10 cellular contexts compared by ENCODE assay signal in genomic region chr10:22344781-22345300, GRCh38. TPM values are rescaled to one million over a fixed set of nuclear protein-coding genes. Genes with fewer than 3 reads are reported as not detected.
DNase-seq lines count a peak whose midpoint lies in the region; ATAC-seq and TF ChIP-seq lines count a peak whose summit lies in the region.
"Had no signal": no experiment of that assay in that cellular context is flagged by ENCODE, and none has a peak within 500 bp of the region (broad histone marks: within the 10 kb centered on the region; RNA-seq: fewer than 3 reads in every experiment).

No MANE protein-coding gene starts in this region.

- no peaks in the 10 kb centered on the region for H4K20me1 ChIP-seq in MM.1S (ENCODE audit: insufficient read depth, low read length)

- ATAC-seq in GM18520 (IDR thresholded peaks at IDR 0.05; ENCODE audit: unreplicated experiment) (no peak), HG02973 (IDR thresholded peaks at IDR 0.05; ENCODE audit: unreplicated experiment) (no peak), HG02763 (IDR thresholded peaks at IDR 0.05; ENCODE audit: unreplicated experiment) (no peak)

- no peaks in the 10 kb centered on the region for H3K79me2 ChIP-seq in MM.1S (ENCODE audit: low read length)

- DNase-seq in GM12865 (ENCODE audit: low read depth) (no peak), MM.1S (no peak), endothelial cell (ENCODE audit: low spot score) (no peak), LoVo (ENCODE audit: low spot score) (no peak)

- TF ChIP-seq CTCF in GM12865 (IDR thresholded peaks at IDR 0.05; ENCODE audit: insufficient read depth, low read depth, low read length, missing control alignments) (no peak), MM.1S (IDR thresholded peaks at IDR 0.05; ENCODE audit: low read length) (no peak), endothelial cell (IDR thresholded peaks at IDR 0.05; ENCODE audit: unreplicated experiment) (no peak), neutrophil (IDR thresholded peaks at IDR 0.05) (no peak)

- H3K27ac ChIP-seq in MM.1S (ENCODE audit: low read length) (peak overlapping the region; percentile 63; the same call in 1 of the 2 replicates), neutrophil (peak overlapping the region; percentile 1)
- H3K27ac ChIP-seq: VCaP had no signal

- peaks cover 4% of the 10 kb centered on the region for H3K36me3 Mint-ChIP-seq in endothelial cell (ENCODE audit: low read depth, unreplicated experiment)

- peaks cover 5% of the 10 kb centered on the region for H3K27me3 ChIP-seq in MM.1S (replicated peaks; ENCODE audit: insufficient read depth, low read length)
- peaks cover 100% of the 10 kb centered on the region for H3K27me3 ChIP-seq in neutrophil

- no peaks in the 10 kb centered on the region for H3K36me3 ChIP-seq in MM.1S (replicated peaks; ENCODE audit: insufficient read depth, low read length)
- no peaks in the 10 kb centered on the region for H3K36me3 ChIP-seq in neutrophil

- H2AFZ ChIP-seq in MM.1S (ENCODE audit: low read length), result peak overlapping the region; percentile 42; the same call in 1 of the 2 replicates

- H3K9me3 ChIP-seq in MM.1S (replicated peaks; ENCODE audit: insufficient read depth, low read length) (no peaks in the 10 kb centered on the region), neutrophil (no peaks in the 10 kb centered on the region)

- peak overlapping the region; percentile 5; the same call in 1 of the 2 replicates for H3K4me3 ChIP-seq in GM12865 (ENCODE audit: low read depth, low read length)
- no peak overlapping the region for H3K4me3 ChIP-seq in MM.1S (ENCODE audit: low read length)
- peak overlapping the region; percentile 52 to 83 for H3K4me3 ChIP-seq in neutrophil (ENCODE audit: low read depth in 1 of 2, low read length in 1 of 2)

- H3K9me2 ChIP-seq in MM.1S (replicated peaks; ENCODE audit: insufficient read depth, low read length), result no peaks in the 10 kb centered on the region

- H3K4me1 ChIP-seq in MM.1S (ENCODE audit: low read length) (peaks cover 38% of the 10 kb centered on the region), neutrophil (ENCODE audit: control insufficient read depth in 1 of 2, insufficient read depth in 1 of 2, low read depth in 1 of 2, low read length in 1 of 2) (peaks cover 25 to 27% of the 10 kb centered on the region in 2 experiments)

- H3F3A ChIP-seq in MM.1S (ENCODE audit: insufficient read depth, low read length), result peaks cover 25% of the 10 kb centered on the region

- no peaks in the 10 kb centered on the region for H3K9me3 Mint-ChIP-seq in endothelial cell (ENCODE audit: unreplicated experiment)

- H3K27ac Mint-ChIP-seq in endothelial cell (ENCODE audit: unreplicated experiment), result no peak overlapping the region

- peak overlapping the region; percentile 98 for H3K4me2 ChIP-seq in MM.1S (ENCODE audit: low read depth, low read length)

- H3K4me3 Mint-ChIP-seq in endothelial cell (ENCODE audit: unreplicated experiment), result peak overlapping the region; percentile 29

- peaks cover 7% of the 10 kb centered on the region for H3K4me1 Mint-ChIP-seq in endothelial cell (ENCODE audit: unreplicated experiment)

- no peak overlapping the region for H3K9ac ChIP-seq in MM.1S (ENCODE audit: low read length)

- H3K27me3 Mint-ChIP-seq in endothelial cell (ENCODE audit: unreplicated experiment), result peaks cover 25% of the 10 kb centered on the region

RNA-seq across cellular contexts. Expression of gene SPAG6, which starts 0.5 kb away (rescaled TPM):
- total RNA-seq in endothelial cell (ENCODE audit: unreplicated experiment), result 0.46 TPM
- total RNA-seq: omental fat pad had no signal

RNA-seq across cellular contexts. Expression of gene BMI1, which starts 23.9 kb away (rescaled TPM):
- total RNA-seq in endothelial cell (ENCODE audit: unreplicated experiment), result 23.6 TPM

RNA-seq across cellular contexts. Expression of gene COMMD3, which starts 28.7 kb away (rescaled TPM):
- 42.3 TPM for total RNA-seq in endothelial cell (ENCODE audit: unreplicated experiment)
